8 cellular contexts compared by ENCODE assay signal in the genomic region with DNA sequence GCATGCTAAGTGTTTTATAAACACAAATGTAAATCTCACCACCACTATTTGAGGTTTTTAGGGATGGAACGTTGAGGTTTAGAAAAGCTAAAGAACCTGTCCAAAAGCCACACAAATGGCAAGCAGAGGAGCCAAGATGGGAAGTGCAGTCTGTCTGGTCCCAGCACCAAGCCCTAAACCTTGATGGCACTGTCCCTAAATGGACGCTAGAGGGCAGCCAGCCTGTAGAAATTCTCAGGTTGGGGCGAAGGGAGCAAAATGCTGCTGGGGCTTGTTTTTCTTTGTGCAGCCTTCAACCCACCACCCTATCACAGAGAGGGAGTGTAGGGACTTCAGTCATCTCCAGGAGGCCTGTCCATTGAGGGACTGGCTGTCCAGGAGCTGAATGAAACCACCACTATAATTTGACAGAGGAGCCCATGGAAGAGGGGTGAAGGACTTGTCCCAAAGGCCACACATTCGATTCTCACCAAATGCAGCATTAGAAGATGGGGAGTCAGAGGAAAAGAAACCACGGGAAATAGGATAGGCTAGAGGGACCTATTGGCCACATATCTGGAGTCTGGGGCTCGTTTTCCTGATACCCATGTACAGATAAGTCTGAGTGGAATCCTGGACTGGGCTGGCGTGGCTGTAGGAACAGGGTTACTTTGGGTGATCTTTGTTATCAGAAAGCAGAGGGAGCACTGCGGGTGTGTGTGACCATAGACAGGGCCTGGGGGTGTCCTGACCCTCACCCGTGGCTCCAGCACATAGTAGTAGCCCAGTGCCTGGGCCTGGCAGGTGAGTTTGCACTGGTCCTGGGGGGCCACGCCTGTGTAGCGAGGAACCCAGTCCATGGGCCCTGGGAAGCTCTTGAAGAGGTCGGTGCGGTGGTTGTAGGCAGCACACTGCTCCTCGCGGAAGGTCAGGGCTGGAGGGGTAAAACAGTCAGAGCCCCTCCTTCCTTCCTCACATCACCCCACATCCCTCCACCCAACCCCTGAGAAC. TPM values are rescaled to one million over a fixed set of nuclear protein-coding genes. Genes with fewer than 3 reads are reported as not detected.
DNase-seq lines count a peak whose midpoint lies in the region; ATAC-seq and TF ChIP-seq lines count a peak whose summit lies in the region.

No MANE protein-coding gene starts in this region.

- peaks cover 0 to 2% of the 10 kb centered on the region in 2 donors for H3K4me1 ChIP-seq in breast epithelium

- H3K4me3 ChIP-seq in GM06990 (replicated peaks; ENCODE audit: low read depth, low read length) (no peak overlapping the region), WERI-Rb-1 (ENCODE audit: low read depth, low read length) (no peak overlapping the region), breast epithelium (peak overlapping the region in 1 of 3 donors; percentile 69)

- DNase-seq in GM06990 (ENCODE audit: extremely low read depth, insufficient read length), result no peak
- DNase-seq in NCI-H2196 treated with DMSO at 0.1 percent for 48 hours (lab: John Stamatoyannopoulos, UW; ENCODE audit: unreplicated experiment), result peak; percentile 73
- peak; percentile 85 for DNase-seq in WERI-Rb-1
- no peak for DNase-seq in breast epithelium (ENCODE audit: low spot score in 2 of 2)
- DNase-seq in kidney glomerular epithelial cell (lab: John Stamatoyannopoulos, UW), result peak; percentile 32
- DNase-seq in stimulated activated CD4-positive, alpha-beta T cell treated with anti-CD3 and anti-CD28 coated beads, Interleukin-2, amount 100 ng/mL, for 4 hours (ENCODE audit: low read depth), result peak; percentile 54

- H3K36me3 ChIP-seq in GM06990 (ENCODE audit: control insufficient read depth, insufficient read depth, low read length) (no peaks in the 10 kb centered on the region), WERI-Rb-1 (peaks cover 34% of the 10 kb centered on the region), breast epithelium (no peaks in the 10 kb centered on the region)

- ATAC-seq in HG02981 (IDR thresholded peaks at IDR 0.05; ENCODE audit: unreplicated experiment) (peak; percentile 74), GM21526 (IDR thresholded peaks at IDR 0.05; ENCODE audit: low FRiP score, unreplicated experiment) (no peak)

- peak; percentile 93 for TF ChIP-seq CTCF in GM06990 (IDR thresholded peaks at IDR 0.05; ENCODE audit: insufficient read depth, low read length, poor library complexity, severe bottlenecking)
- TF ChIP-seq CTCF in WERI-Rb-1 (IDR thresholded peaks at IDR 0.05; ENCODE audit: low read depth, low read length), result peak; percentile 99
- TF ChIP-seq CTCF in breast epithelium (IDR thresholded peaks at IDR 0.05), result peak; percentile 65 to 88 (median 79)

- intact Hi-C loops in breast epithelium (cut with DNase I; ENCODE audit: low total_unique reads), result no loop called here

- TF ChIP-seq POLR2A in breast epithelium (IDR thresholded peaks at IDR 0.05), result no peak

- H3K27ac ChIP-seq in WERI-Rb-1 (peak overlapping the region; percentile 48), breast epithelium (peak overlapping the region; percentile 8 to 54)

- no peaks in the 10 kb centered on the region for H3K9me3 ChIP-seq in WERI-Rb-1 (ENCODE audit: severe bottlenecking)
- H3K9me3 ChIP-seq in breast epithelium, result no peaks in the 10 kb centered on the region

- H3K27me3 ChIP-seq in GM06990 (replicated peaks; ENCODE audit: control insufficient read depth, insufficient read depth, low read length) (no peaks in the 10 kb centered on the region), WERI-Rb-1 (ENCODE audit: insufficient read depth, low read depth, severe bottlenecking) (no peaks in the 10 kb centered on the region), breast epithelium (no peaks in the 10 kb centered on the region)

RNA-seq across cellular contexts. Expression of a gene that starts 6.1 kb away (rescaled TPM):
- 10 to 100 TPM in 2 of 3 donors, 1 to 10 TPM in 1; 4.8 to 85.5 (median 24.6) TPM for total RNA-seq in breast epithelium

RNA-seq across cellular contexts. Expression of a gene that starts 9.4 kb away (rescaled TPM):
- 100 to 1,000 TPM; 102 to 129 (median 116) TPM for total RNA-seq in breast epithelium

RNA-seq across cellular contexts. Expression of a gene that starts 15.5 kb away (rescaled TPM):
- total RNA-seq in breast epithelium, result 10 to 100 TPM; 23.4 to 41.3 (median 29.4) TPM

RNA-seq across cellular contexts. Expression of a gene that starts 22.3 kb away (rescaled TPM):
- 100 to 1,000 TPM in 1 of 3 donors, 10 to 100 TPM in 2; 40.3 to 153 (median 70.1) TPM for total RNA-seq in breast epithelium

RNA-seq across cellular contexts. Expression of a gene that starts 26.5 kb away (rescaled TPM):
- total RNA-seq in breast epithelium, result 10 to 100 TPM; 19.5 to 26.8 (median 25.2) TPM

Comparison
In these comparisons a context has a peak if more than half of its experiments do, and no peak if none do; other contexts are left out.
1. DNase-seq: peak in NCI-H2196 treated with DMSO at 0.1 percent for 48 hours (single experiment), WERI-Rb-1 (single experiment), kidney glomerular epithelial cell (single experiment) and stimulated activated CD4-positive, alpha-beta T cell treated with anti-CD3 and anti-CD28 coated beads, Interleukin-2, amount 100 ng/mL, for 4 hours (single experiment); none in GM06990 (single experiment) and breast epithelium (0 of 2).
2. Peak in every context shown above with its lines, with median percentiles within 50 percentile points of each other: CTCF ChIP-seq.